ENCODE assay signal across 13 cellular contexts in the genomic region with DNA sequence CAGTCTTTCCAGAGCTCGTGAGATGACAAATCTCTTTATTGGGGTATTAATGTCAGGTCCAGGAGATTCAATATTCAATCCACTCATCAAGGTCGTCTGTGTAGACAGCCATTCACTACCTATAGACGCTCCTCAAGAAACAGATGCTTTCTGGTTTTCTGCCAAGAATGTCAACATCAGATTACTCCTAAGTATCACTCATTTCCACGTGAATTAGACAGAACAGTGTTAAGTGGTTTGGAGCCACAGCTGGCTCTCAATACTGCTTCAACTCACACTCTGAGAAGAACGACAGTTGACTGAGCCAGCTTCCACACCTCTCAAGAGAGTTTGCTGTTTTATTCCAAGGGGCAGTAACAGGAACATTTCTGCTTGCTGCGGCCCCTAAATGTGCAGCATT.
A peak's percentile ranks its signal among the peaks of the same experiment; 100 is the strongest.
DNase-seq lines count a peak whose midpoint lies in the region; ATAC-seq, FAIRE-seq and TF ChIP-seq lines count a peak whose summit lies in the region.
"Had no signal": no experiment of that assay in that cellular context is flagged by ENCODE, and none has a peak within 500 bp of the region (broad histone marks: within the 10 kb centered on the region; RNA-seq: fewer than 3 reads in every experiment).

No MANE protein-coding gene starts in this region.

- H3K9ac ChIP-seq in KMS-11 = no peak overlapping the region; the same call in 1 of the 2 replicates

- FAIRE-seq in D721Med (lab: Jason Lieb, UNC) = peak; percentile 93

- H4K20me1 ChIP-seq in KMS-11 (ENCODE audit: insufficient read depth) = no peaks in the 10 kb centered on the region

- peak overlapping the region; percentile 24 for H3K27ac ChIP-seq in KMS-11
- H3K27ac ChIP-seq: C4-2B, SK-N-MC had no signal

- no peaks in the 10 kb centered on the region for H3K79me2 ChIP-seq in KMS-11 (ENCODE audit: insufficient read depth, low read depth)

- peaks cover 45% of the 10 kb centered on the region for H3K4me1 ChIP-seq in KMS-11 (ENCODE audit: low read depth, poor library complexity, severe bottlenecking)

- DNase-seq in D721Med (ENCODE audit: insufficient read length, low spot score) (no peak), NCI-H524 (lab: John Stamatoyannopoulos, UW) (peak; percentile 93 to 99), fibroblast of mammary gland (ENCODE audit: low read depth) (peak; percentile 12), NOMO-1 (lab: John Stamatoyannopoulos, UW; ENCODE audit: unreplicated experiment in 2 of 2) (no peak)
- DNase-seq: activated B cell treated with CpG ODN at 0.5 μM for 24 hours; effector memory CD8-positive, alpha-beta T cell; NCI-H1930 had no signal

- H3K4me2 ChIP-seq in KMS-11 = peak overlapping the region; percentile 64

- H3K36me3 ChIP-seq in KMS-11 (ENCODE audit: insufficient read depth) = no peaks in the 10 kb centered on the region

- ATAC-seq in HG03378 (IDR thresholded peaks at IDR 0.05; ENCODE audit: unreplicated experiment) = no peak
- ATAC-seq in HG03432 (IDR thresholded peaks at IDR 0.05; ENCODE audit: unreplicated experiment) = no peak
- no peak for ATAC-seq in GM18502 (IDR thresholded peaks at IDR 0.05; ENCODE audit: poor library complexity, unreplicated experiment)
- ATAC-seq: effector memory CD8-positive, alpha-beta T cell had no signal

- H2AFZ ChIP-seq in KMS-11 (ENCODE audit: low read depth) = peak overlapping the region; percentile 38

- TF ChIP-seq CTCF in D721Med (IDR thresholded peaks at IDR 0.05; ENCODE audit: insufficient read depth, missing control alignments) = no peak
- no peak for TF ChIP-seq CTCF in KMS-11 (conservative IDR thresholded peaks at IDR 0.05; ENCODE audit: low read depth, low read length)
- no peak for TF ChIP-seq CTCF in fibroblast of mammary gland (conservative IDR thresholded peaks at IDR 0.05; ENCODE audit: control insufficient read depth, insufficient read depth, low read depth, low read length)

- no peak overlapping the region for H3K4me3 ChIP-seq in KMS-11 (IDR thresholded peaks at IDR 0.05; ENCODE audit: insufficient read depth, low read depth, low read length)
- H3K4me3 ChIP-seq in fibroblast of mammary gland (ENCODE audit: control insufficient read depth, low read depth, low read length) = no peak overlapping the region
- H3K4me3 ChIP-seq: SK-N-MC had no signal

- H3K27me3 ChIP-seq in KMS-11 (ENCODE audit: insufficient read depth, low read depth) = no peaks in the 10 kb centered on the region

Comparison
In these comparisons a context has a peak if more than half of its experiments do, and no peak if none do; other contexts are left out.
1. DNase-seq: peak in NCI-H524 (2 of 2) and fibroblast of mammary gland (single experiment); none in D721Med (single experiment) and NOMO-1 (0 of 2).